ENCODE assay signal across 20 cellular contexts in genomic region chr2:53877112-53877511, GRCh38. TPM values are rescaled to one million over a fixed set of nuclear protein-coding genes. Genes with fewer than 3 reads are reported as not detected.
DNase-seq lines count a peak whose midpoint lies in the region; ATAC-seq and TF ChIP-seq lines count a peak whose summit lies in the region.
"Had no signal": no experiment of that assay in that cellular context is flagged by ENCODE, and none has a peak within 500 bp of the region (broad histone marks: within the 10 kb centered on the region; RNA-seq: fewer than 3 reads in every experiment).

No MANE protein-coding gene starts in this region.

- H3K9me3 ChIP-seq in adrenal gland (replicated peaks in 1 of 3), result no peaks in the 10 kb centered on the region
- H3K9me3 ChIP-seq in gastrocnemius medialis, result no peaks in the 10 kb centered on the region
- H3K9me3 ChIP-seq: A549 had no signal

- H3K27ac ChIP-seq in adrenal gland (peak overlapping the region in 3 of 5 donors; percentile 38 to 52 (median 48)), gastrocnemius medialis (peak overlapping the region; percentile 26 to 81 (median 69)), substantia nigra (ENCODE audit: low read depth, low read length, poor library complexity, severe bottlenecking) (no peak overlapping the region)
- H3K27ac ChIP-seq: A549 had no signal

- H3K27me3 ChIP-seq in adrenal gland (no peaks in the 10 kb centered on the region), gastrocnemius medialis (no peaks in the 10 kb centered on the region)

- TF ChIP-seq POLR2A in adrenal gland (IDR thresholded peaks at IDR 0.05) (no peak), gastrocnemius medialis (IDR thresholded peaks at IDR 0.05) (no peak)

- no peak overlapping the region for H3K4me3 ChIP-seq in adrenal gland
- H3K4me3 ChIP-seq in gastrocnemius medialis, result no peak overlapping the region
- H3K4me3 ChIP-seq: A549 had no signal

- DNase-seq in left ventricle myocardium superior (no peak), cardiac septum (ENCODE audit: low spot score) (no peak), adrenal gland (peak in 4 of 7 donors; percentile 23 to 49 (median 30)), gastrocnemius medialis (no peak), AG08395 (ENCODE audit: low spot score) (no peak), substantia nigra (lab: John Stamatoyannopoulos, UW) (no peak), globus pallidus (ENCODE audit: low spot score) (no peak)
- DNase-seq: 8988T; ACHN; C1 segment of cervical spinal cord; Calu3; CD4-positive, alpha-beta memory T cell; COR-L47; DMS53; DMS79 treated with DMSO at 0.1 percent for 48 hours; GF-D8; H7 had no signal

- WGBS in adrenal gland, 4 donors, result 0 to 28% (median 21%) methylated on average over 1 of the region's 1 CpG

- TF ChIP-seq CTCF in adrenal gland (IDR thresholded peaks at IDR 0.05) (no peak), gastrocnemius medialis (IDR thresholded peaks at IDR 0.05 in 4 of 5, conservative IDR thresholded peaks at IDR 0.05 in 1 of 5) (no peak)

- in situ Hi-C loops in gastrocnemius medialis (cut with MboI; ENCODE audit: low sequenced_read_pairs in 4 of 4), result no loop called here

- peak; percentile 57 for ATAC-seq in left ventricle myocardium superior
- no peak for ATAC-seq in gastrocnemius medialis
- ATAC-seq: HCT116 had no signal

- H3K36me3 ChIP-seq in adrenal gland (replicated peaks in 1 of 2), result peaks cover 0 to 24% of the 10 kb centered on the region in 2 donors
- H3K36me3 ChIP-seq in gastrocnemius medialis, result peaks cover 0 to 50% of the 10 kb centered on the region in 2 donors

- peaks cover 8 to 28% of the 10 kb centered on the region in 2 donors for H3K4me1 ChIP-seq in adrenal gland (replicated peaks in 1 of 2)
- H3K4me1 ChIP-seq in gastrocnemius medialis, result peaks cover 13 to 21% of the 10 kb centered on the region in 2 donors

- intact Hi-C loops in left ventricle myocardium superior (cut with micrococcal nuclease), result no loop called here
- intact Hi-C loops in cardiac septum (cut with DNase I), result no loop called here
- intact Hi-C loops in adrenal gland (cut with DNase I), result no loop called here
- intact Hi-C loops in gastrocnemius medialis (cut with DNase I; ENCODE audit: low total_unique reads), result no loop called here

RNA-seq across cellular contexts. Expression of gene GPR75, which starts 17.3 kb away (rescaled TPM):
- total RNA-seq in left ventricle myocardium superior (0.50 TPM), cardiac septum (3.0 TPM), adrenal gland (1 to 10 TPM; 3.7 to 9.0 (median 4.1) TPM), gastrocnemius medialis (10 to 100 TPM in 1 of 4 donors, 1 to 10 TPM in 2, under 1 TPM in 1; 0.80 to 19.6 (median 1.3) TPM)
- polyA plus RNA-seq in adrenal gland, result 1 to 10 TPM in 1 of 3 donors, under 1 TPM in 2; 0.47 to 2.7 (median 0.88) TPM
- total RNA-seq: G401 had no signal
- polyA plus RNA-seq: CD4-positive, alpha-beta memory T cell had no signal

Comparison
In these comparisons a context has a peak if more than half of its experiments do, and no peak if none do; other contexts are left out.
1. DNase-seq: peak in adrenal gland (4 of 7); none in left ventricle myocardium superior (single experiment), cardiac septum (single experiment), gastrocnemius medialis (0 of 2), AG08395 (single experiment), substantia nigra (0 of 49) and globus pallidus (single experiment).